Comparison of ENCODE assay signal across 7 cellular contexts in genomic region chr19:23507441-23507840, GRCh38.
"Had no signal": no experiment of that assay in that cellular context is flagged by ENCODE, and none has a peak within 500 bp of the region (broad histone marks: within the 10 kb centered on the region; RNA-seq: fewer than 3 reads in every experiment).

No MANE protein-coding gene starts in this region.

- H3K27ac ChIP-seq: KMS-11 had no signal

- DNase-seq: GOT3, H7, KBM-7 had no signal

- H3K9me3 ChIP-seq: HAP-1 had no signal

- H3K27me3 Mint-ChIP-seq: IgD-negative memory B cell had no signal

- ATAC-seq: HCT116 had no signal

- H3K4me1 ChIP-seq: HAP-1 had no signal

- H3K4me2 ChIP-seq: KMS-11 had no signal

- H3K4me1 Mint-ChIP-seq: IgD-negative memory B cell had no signal

- H3K36me3 Mint-ChIP-seq: IgD-negative memory B cell had no signal

- H3K36me3 ChIP-seq: HAP-1 had no signal

- H3K4me3 Mint-ChIP-seq: IgD-negative memory B cell had no signal

- H3K4me3 ChIP-seq: HAP-1 had no signal

- H3K27ac Mint-ChIP-seq: IgD-negative memory B cell had no signal
